Comparison of ENCODE assay signal across 17 cellular contexts in genomic region chr4:155473420-155474095, GRCh38.
DNase-seq lines count a peak whose midpoint lies in the region; TF ChIP-seq lines count a peak whose summit lies in the region.
"Had no signal": no experiment of that assay in that cellular context is flagged by ENCODE, and none has a peak within 500 bp of the region (broad histone marks: within the 10 kb centered on the region; RNA-seq: fewer than 3 reads in every experiment).

No MANE protein-coding gene starts in this region.

- H3K36me3 ChIP-seq in adipocyte (ENCODE audit: control insufficient read depth, insufficient read depth, low read length, severe bottlenecking) = no peaks in the 10 kb centered on the region
- H3K36me3 ChIP-seq in smooth muscle cell (ENCODE audit: low read depth) = no peaks in the 10 kb centered on the region

- no peak overlapping the region for H3K4me2 ChIP-seq in smooth muscle cell

- H3K4me3 ChIP-seq in adipocyte (ENCODE audit: low read length) = no peak overlapping the region
- H3K4me3 ChIP-seq in epithelial cell of esophagus (ENCODE audit: low read length) = no peak overlapping the region
- no peak overlapping the region for H3K4me3 ChIP-seq in smooth muscle cell

- no peak overlapping the region for H2AFZ ChIP-seq in smooth muscle cell (ENCODE audit: low read depth)

- 82% methylated on average over 3 of the region's 3 CpGs for WGBS in smooth muscle cell (ENCODE audit: low lambda C conversion rate)

- H3K79me2 ChIP-seq in smooth muscle cell (ENCODE audit: low read depth) = no peaks in the 10 kb centered on the region

- no peak overlapping the region for H3K27ac ChIP-seq in smooth muscle cell (ENCODE audit: low read depth)

- H3K9me3 ChIP-seq in adipocyte (ENCODE audit: control insufficient read depth, low read length) = no peaks in the 10 kb centered on the region
- H3K9me3 ChIP-seq in smooth muscle cell (replicated peaks; ENCODE audit: low read depth) = peaks cover 4% of the 10 kb centered on the region

- H3K4me1 ChIP-seq in adipocyte (ENCODE audit: control insufficient read depth, insufficient read depth, low read length) (peaks cover 13% of the 10 kb centered on the region), smooth muscle cell (ENCODE audit: low read depth) (no peaks in the 10 kb centered on the region)

- H4K20me1 ChIP-seq in smooth muscle cell (ENCODE audit: low read depth) = no peaks in the 10 kb centered on the region

- H3F3A ChIP-seq in smooth muscle cell (ENCODE audit: low read depth) = no peaks in the 10 kb centered on the region

- TF ChIP-seq CTCF in epithelial cell of esophagus (IDR thresholded peaks at IDR 0.05; ENCODE audit: insufficient read depth, low read depth, low read length, missing control alignments) (no peak), smooth muscle cell (IDR thresholded peaks at IDR 0.05; ENCODE audit: borderline replicate concordance, insufficient read depth, poor library complexity, severe bottlenecking) (no peak)

- H3K27me3 ChIP-seq in adipocyte (replicated peaks; ENCODE audit: control insufficient read depth, insufficient read depth, low read length) (no peaks in the 10 kb centered on the region), smooth muscle cell (ENCODE audit: low read depth) (no peaks in the 10 kb centered on the region)

- DNase-seq in HT-29 (ENCODE audit: low spot score) (peak; percentile 45), adipocyte (ENCODE audit: low read depth) (peak; percentile 13), epithelial cell of esophagus (ENCODE audit: low read depth) (peak; percentile 26), iris pigment epithelial cell (ENCODE audit: low read depth) (peak; percentile 48), smooth muscle cell (lab: John Stamatoyannopoulos, UW; ENCODE audit: unreplicated experiment) (no peak), cerebellar nuclear complex (lab: John Stamatoyannopoulos, UW) (no peak), germinal center (ENCODE audit: low spot score) (no peak), HuH-7 (ENCODE audit: low spot score) (no peak)
- DNase-seq: ACHN; Calu3; CD4-positive, CD25-positive, alpha-beta regulatory T cell; DMS53; H7; NCI-H1092 treated with DMSO at 0.1 percent for 48 hours; NCI-H2081 treated with DMSO at 0.1 percent for 48 hours; NCI-H510A treated with DMSO at 0.1 percent for 48 hours; NCI-H82 had no signal

- H3K9ac ChIP-seq in adipocyte (ENCODE audit: low read length) (no peak overlapping the region), smooth muscle cell (ENCODE audit: low read depth) (no peak overlapping the region)

Comparison
In these comparisons a context has a peak if more than half of its experiments do, and no peak if none do; other contexts are left out.
1. DNase-seq: peak in HT-29 (single experiment), adipocyte (single experiment), epithelial cell of esophagus (single experiment) and iris pigment epithelial cell (single experiment); none in smooth muscle cell (single experiment), cerebellar nuclear complex (0 of 2), germinal center (single experiment) and HuH-7 (single experiment).